Comparison of ENCODE assay signal across 1 cellular context in the genomic region with DNA sequence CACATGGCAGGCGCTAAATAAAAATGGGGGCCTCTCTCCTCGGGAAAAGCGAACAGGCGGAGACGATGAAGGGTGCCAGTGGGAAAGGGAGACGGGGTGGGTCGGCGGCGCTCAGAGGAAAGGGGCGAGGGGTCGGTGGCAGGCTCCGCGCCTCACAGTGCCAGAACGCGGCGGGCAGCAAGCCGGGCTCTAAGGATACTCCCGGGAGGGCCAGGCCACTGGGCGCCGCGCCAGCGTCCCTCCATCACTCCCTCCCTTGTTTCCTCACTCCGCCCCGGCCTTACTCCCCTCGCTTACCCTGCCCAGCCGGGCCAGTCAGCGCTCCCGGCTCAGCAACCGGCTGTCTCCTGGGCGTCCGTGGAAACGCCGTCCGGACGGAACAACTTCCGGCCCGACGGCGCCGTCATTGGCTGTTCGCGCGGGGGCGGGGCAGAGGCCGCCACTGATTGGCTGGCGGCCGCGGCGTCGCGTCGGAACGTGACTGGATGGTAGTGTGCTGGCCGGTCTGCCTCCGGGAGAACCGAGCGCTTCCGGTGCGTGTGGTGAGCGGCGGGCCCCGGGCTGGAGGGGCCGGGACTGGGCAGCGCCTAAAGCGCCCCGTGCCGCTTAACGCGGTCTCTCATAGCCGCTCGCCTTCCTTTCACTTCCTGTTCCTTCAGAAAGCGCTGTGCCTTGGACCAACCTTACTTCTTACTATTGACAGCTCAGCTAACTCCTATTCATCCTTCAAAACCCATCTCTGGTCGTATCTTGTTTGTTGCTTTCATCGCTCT.
A peak's percentile ranks its signal among the peaks of the same experiment; 100 is the strongest.
TF ChIP-seq lines count a peak whose summit lies in the region.

A gene (plus strand): TSS at position 523 of the 773 bp plus-strand sequence.

TF ChIP-seq in IMR-90, 13 proteins besides CTCF, POLR2A, EP300 and RAD21 (continued from another document):
- TF ChIP-seq SMC3 (IDR thresholded peaks at IDR 0.05; ENCODE audit: low read depth, low read length) = no peak
- TF ChIP-seq MAFK (IDR thresholded peaks at IDR 0.05; ENCODE audit: low read depth, low read length) = no peak
- no peak for TF ChIP-seq RCOR1 (IDR thresholded peaks at IDR 0.05; ENCODE audit: insufficient replicate concordance, low read length)
- TF ChIP-seq NFE2L2 (IDR thresholded peaks at IDR 0.05; ENCODE audit: low read depth, low read length) = no peak
- TF ChIP-seq BHLHE40 (IDR thresholded peaks at IDR 0.05; ENCODE audit: low read depth, low read length) = peak; percentile 92
- TF ChIP-seq, protein P1, sequence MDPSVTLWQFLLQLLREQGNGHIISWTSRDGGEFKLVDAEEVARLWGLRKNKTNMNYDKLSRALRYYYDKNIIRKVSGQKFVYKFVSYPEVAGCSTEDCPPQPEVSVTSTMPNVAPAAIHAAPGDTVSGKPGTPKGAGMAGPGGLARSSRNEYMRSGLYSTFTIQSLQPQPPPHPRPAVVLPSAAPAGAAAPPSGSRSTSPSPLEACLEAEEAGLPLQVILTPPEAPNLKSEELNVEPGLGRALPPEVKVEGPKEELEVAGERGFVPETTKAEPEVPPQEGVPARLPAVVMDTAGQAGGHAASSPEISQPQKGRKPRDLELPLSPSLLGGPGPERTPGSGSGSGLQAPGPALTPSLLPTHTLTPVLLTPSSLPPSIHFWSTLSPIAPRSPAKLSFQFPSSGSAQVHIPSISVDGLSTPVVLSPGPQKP (IDR thresholded peaks at IDR 0.05; ENCODE audit: borderline replicate concordance, low read depth, low read length) = no peak
